8 cellular contexts compared by ENCODE assay signal in genomic region chr6:27867051-27867940, GRCh38. TPM values are rescaled to one million over a fixed set of nuclear protein-coding genes. Genes with fewer than 3 reads are reported as not detected.
DNase-seq lines count a peak whose midpoint lies in the region; ATAC-seq lines count a peak whose summit lies in the region.

No MANE protein-coding gene starts in this region.

- H3K36me3 Mint-ChIP-seq in activated CD4-positive, alpha-beta memory T cell treated with anti-CD3 and anti-CD28 coated beads for 36 hours: peaks cover 34% of the 10 kb centered on the region
- H3K36me3 Mint-ChIP-seq in effector memory CD8-positive, alpha-beta T cell (ENCODE audit: insufficient read depth): peaks cover 61% of the 10 kb centered on the region
- peaks cover 3 to 13% of the 10 kb centered on the region in 2 donors for H3K36me3 Mint-ChIP-seq in stimulated activated naive B cell treated with anti-CD40 and anti-IgM and Interleukin-4, amounts not matched to agents 10 μg/mL and 1 μg/mL and 100 μg/mL, for 72 hours

- peaks cover 20% of the 10 kb centered on the region for H3K27me3 Mint-ChIP-seq in activated CD4-positive, alpha-beta memory T cell treated with anti-CD3 and anti-CD28 coated beads for 36 hours
- H3K27me3 Mint-ChIP-seq in effector memory CD8-positive, alpha-beta T cell: no peaks in the 10 kb centered on the region
- no peaks in the 10 kb centered on the region for H3K27me3 Mint-ChIP-seq in stimulated activated naive B cell treated with anti-CD40 and anti-IgM and Interleukin-4, amounts not matched to agents 10 μg/mL and 1 μg/mL and 100 μg/mL, for 72 hours

- CTCF ChIA-PET in activated CD4-positive, alpha-beta memory T cell treated with anti-CD3 and anti-CD28 coated beads for 36 hours (lab: Charles Lee): interaction anchor here (1.2 to 11.3 kb wide), 5 partner anchors 23 to 115 kb away, joined by 3 to 121 read pairs (median 4); a partner anchor contains a TSS

- POLR2A ChIA-PET in activated CD4-positive, alpha-beta memory T cell treated with anti-CD3 and anti-CD28 coated beads for 36 hours (lab: Charles Lee): interaction anchor here (0.6 to 12.2 kb wide), 22 partner anchors 16 to 1835 kb away, joined by 3 to 507 read pairs (median 8); a partner anchor contains a TSS

- peak; percentile 22 for ATAC-seq in HG02970 (IDR thresholded peaks at IDR 0.05; ENCODE audit: low FRiP score, unreplicated experiment)
- ATAC-seq in effector memory CD8-positive, alpha-beta T cell (replicated peaks): peak; percentile 24
- ATAC-seq in stimulated activated naive B cell treated with anti-CD40 and anti-IgM and Interleukin-4, amounts not matched to agents 10 μg/mL and 1 μg/mL and 100 μg/mL, for 72 hours (replicated peaks): peak; percentile 45 to 49
- no peak for ATAC-seq in HG03521 (IDR thresholded peaks at IDR 0.05; ENCODE audit: unreplicated experiment)

- peaks cover 55% of the 10 kb centered on the region for H3K4me1 Mint-ChIP-seq in activated CD4-positive, alpha-beta memory T cell treated with anti-CD3 and anti-CD28 coated beads for 36 hours (ENCODE audit: low read depth)
- peaks cover 49 to 61% of the 10 kb centered on the region in 2 donors for H3K4me1 Mint-ChIP-seq in effector memory CD8-positive, alpha-beta T cell (ENCODE audit: low read depth in 2 of 2)
- H3K4me1 Mint-ChIP-seq in stimulated activated naive B cell treated with anti-CD40 and anti-IgM and Interleukin-4, amounts not matched to agents 10 μg/mL and 1 μg/mL and 100 μg/mL, for 72 hours: peaks cover 34 to 55% of the 10 kb centered on the region in 2 donors

- DNase-seq in ELF-1 (ENCODE audit: low read depth, low spot score): peak; percentile 96
- DNase-seq in NCI-H460 (ENCODE audit: extremely low read depth, low read depth): peak; percentile 54
- peak; percentile 93 for DNase-seq in activated CD4-positive, alpha-beta memory T cell treated with anti-CD3 and anti-CD28 coated beads for 36 hours
- peak; percentile 55 to 64 (median 56) for DNase-seq in effector memory CD8-positive, alpha-beta T cell
- peak; percentile 51 for DNase-seq in midbrain (lab: John Stamatoyannopoulos, UW)
- peak; percentile 88 for DNase-seq in stimulated activated naive B cell treated with anti-CD40 and anti-IgM and Interleukin-4, amounts not matched to agents 10 μg/mL and 1 μg/mL and 100 μg/mL, for 72 hours

- H3K27ac Mint-ChIP-seq in activated CD4-positive, alpha-beta memory T cell treated with anti-CD3 and anti-CD28 coated beads for 36 hours: peak overlapping the region; percentile 100
- H3K27ac Mint-ChIP-seq in effector memory CD8-positive, alpha-beta T cell: peak overlapping the region; percentile 91 to 95
- H3K27ac Mint-ChIP-seq in stimulated activated naive B cell treated with anti-CD40 and anti-IgM and Interleukin-4, amounts not matched to agents 10 μg/mL and 1 μg/mL and 100 μg/mL, for 72 hours: peak overlapping the region; percentile 100

- intact Hi-C loops in activated CD4-positive, alpha-beta memory T cell treated with anti-CD3 and anti-CD28 coated beads for 36 hours (cut with micrococcal nuclease): loop anchor here (5.0 kb wide), 1 partner anchor 1670 kb away; a partner anchor contains a TSS

- H3K9me3 Mint-ChIP-seq in activated CD4-positive, alpha-beta memory T cell treated with anti-CD3 and anti-CD28 coated beads for 36 hours: peaks cover 10% of the 10 kb centered on the region
- peaks cover 0 to 5% of the 10 kb centered on the region in 2 donors for H3K9me3 Mint-ChIP-seq in effector memory CD8-positive, alpha-beta T cell
- peaks cover 1 to 4% of the 10 kb centered on the region in 2 donors for H3K9me3 Mint-ChIP-seq in stimulated activated naive B cell treated with anti-CD40 and anti-IgM and Interleukin-4, amounts not matched to agents 10 μg/mL and 1 μg/mL and 100 μg/mL, for 72 hours

- peak overlapping the region; percentile 96 for H3K4me3 Mint-ChIP-seq in activated CD4-positive, alpha-beta memory T cell treated with anti-CD3 and anti-CD28 coated beads for 36 hours
- H3K4me3 Mint-ChIP-seq in effector memory CD8-positive, alpha-beta T cell: peak overlapping the region; percentile 87 to 92
- peak overlapping the region; percentile 88 to 98 for H3K4me3 Mint-ChIP-seq in stimulated activated naive B cell treated with anti-CD40 and anti-IgM and Interleukin-4, amounts not matched to agents 10 μg/mL and 1 μg/mL and 100 μg/mL, for 72 hours

RNA-seq across cellular contexts. Expression of gene OR2B2, which starts 44.9 kb away (rescaled TPM):
- not detected in 2 replicates for total RNA-seq in NCI-H460 (2014; rRNA removed; shearing (Covaris generic))
- polyA plus RNA-seq in NCI-H460 (2014; cell fraction: nucleus; rRNA removed): not detected in 2 replicates
- total RNA-seq in activated CD4-positive, alpha-beta memory T cell treated with anti-CD3 and anti-CD28 coated beads for 36 hours: not detected
